ENCODE assay signal across 18 cellular contexts in the genomic region with DNA sequence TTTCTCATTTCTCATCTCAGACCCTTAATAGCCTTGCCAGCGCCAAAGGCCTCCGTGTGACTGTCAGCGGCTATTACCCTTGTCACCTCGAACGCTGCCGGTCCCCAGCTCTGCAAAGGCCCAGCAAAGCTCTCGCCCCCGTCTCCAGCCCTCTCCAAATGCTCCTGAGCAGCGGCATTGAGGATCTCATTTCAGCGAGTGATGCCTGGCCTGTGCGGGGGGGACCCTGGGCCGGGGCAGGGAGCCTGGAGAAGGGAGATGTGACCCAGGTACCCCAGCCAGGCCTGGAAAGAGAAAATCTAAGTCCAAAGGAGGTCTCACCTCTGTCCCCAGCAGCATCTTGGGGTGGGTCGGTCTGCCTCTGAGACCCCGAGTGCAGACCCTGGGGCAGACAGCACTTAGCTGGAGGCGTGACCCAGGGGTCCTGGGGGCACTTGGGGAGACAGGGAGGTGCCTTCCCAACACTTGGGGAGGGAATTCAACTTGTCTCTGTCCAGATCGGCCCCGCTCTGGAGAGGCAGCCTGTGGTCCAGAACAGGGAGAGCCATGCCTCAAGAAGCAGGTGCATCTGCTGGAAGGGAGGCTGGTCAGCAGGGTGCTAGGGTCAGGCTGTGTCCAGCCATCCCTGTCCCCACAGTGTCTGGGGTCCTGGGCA.
"Had no signal": no experiment of that assay in that cellular context is flagged by ENCODE, and none has a peak within 500 bp of the region (broad histone marks: within the 10 kb centered on the region; RNA-seq: fewer than 3 reads in every experiment).

No MANE protein-coding gene starts in this region.

- FAIRE-seq: RCC 7860 had no signal

- H3K27ac ChIP-seq: SJCRH30 had no signal

- DNase-seq: KBM-7, MV-4-11, NCI-H1048, NCI-H1105, NCI-H1417, NCI-H146, NCI-H1694 treated with DMSO at 0.1 percent for 48 hours, NCI-H1930, NCI-H2081, NCI-H2107, NCI-H2227 treated with DMSO at 0.1 percent for 48 hours, NCI-H524 treated with DMSO at 0.1 percent for 48 hours, NCI-H69, NCI-H774, RPMI8226, SHP77 treated with DMSO at 0.1 percent for 48 hours, SJCRH30 had no signal

- H3K27me3 ChIP-seq: SJCRH30 had no signal

- H3K4me1 ChIP-seq: SJCRH30 had no signal

- H3K9me3 ChIP-seq: SJCRH30 had no signal

- H3K36me3 ChIP-seq: SJCRH30 had no signal

- H3K4me3 ChIP-seq: SJCRH30 had no signal
